16 cellular contexts compared by ENCODE assay signal in genomic region chr7:40922316-40922670, GRCh38.
A peak's percentile ranks its signal among the peaks of the same experiment; 100 is the strongest.
DNase-seq lines count a peak whose midpoint lies in the region; ATAC-seq and TF ChIP-seq lines count a peak whose summit lies in the region.
"Had no signal": no experiment of that assay in that cellular context is flagged by ENCODE, and none has a peak within 500 bp of the region (broad histone marks: within the 10 kb centered on the region; RNA-seq: fewer than 3 reads in every experiment).

No MANE protein-coding gene starts in this region.

- TF ChIP-seq CTCF in PC-9 (conservative IDR thresholded peaks at IDR 0.05) (no peak), epithelial cell of proximal tubule (conservative IDR thresholded peaks at IDR 0.05; ENCODE audit: low read depth, low read length) (no peak), mucosa of descending colon (IDR thresholded peaks at IDR 0.05) (no peak)

- peak overlapping the region; percentile 28; the same call in 1 of the 2 replicates for H2AFZ ChIP-seq in PC-9

- no peaks in the 10 kb centered on the region for H3K36me3 ChIP-seq in PC-9 (ENCODE audit: low read depth)
- H3K36me3 ChIP-seq in mucosa of descending colon (ENCODE audit: low read depth), result no peaks in the 10 kb centered on the region
- H3K36me3 ChIP-seq: cardiac muscle cell had no signal

- intact Hi-C loops in PC-9 (cut with micrococcal nuclease; ENCODE audit: unreplicated experiment) (loop anchor here (1.0 to 2.0 kb wide), 6 partner anchors 55 to 779 kb away; no protein-coding TSS in a partner anchor), mucosa of descending colon (cut with DNase I, micrococcal nuclease) (no loop called here)

- POLR2A ChIA-PET in PC-9 (lab: Charles Lee; ENCODE audit: unreplicated experiment), result interaction anchor here (0.5 to 1.1 kb wide), 11 partner anchors 22 to 797 kb away, joined by 3 to 15 read pairs (median 4); no protein-coding TSS in a partner anchor

- ATAC-seq in mucosa of descending colon (peak; percentile 44), GM21825 (IDR thresholded peaks at IDR 0.05; ENCODE audit: unreplicated experiment) (no peak)
- ATAC-seq: psoas muscle had no signal

- H4K20me1 ChIP-seq in PC-9 (ENCODE audit: insufficient read depth), result no peaks in the 10 kb centered on the region

- peaks cover 42% of the 10 kb centered on the region for H3F3A ChIP-seq in PC-9 (ENCODE audit: insufficient read depth, low read depth)

- 0 out of 2 replicates have a peak overlapping the region, but pooled peaks have one; percentile 6 for H3K4me3 ChIP-seq in PC-9
- no peak overlapping the region for H3K4me3 ChIP-seq in epithelial cell of proximal tubule (ENCODE audit: low read depth, low read length)
- H3K4me3 ChIP-seq in mucosa of descending colon, result no peak overlapping the region
- H3K4me3 ChIP-seq: cardiac muscle cell, psoas muscle had no signal

- no peaks in the 10 kb centered on the region for H3K27me3 ChIP-seq in PC-9 (ENCODE audit: insufficient read depth, low read depth)
- H3K27me3 ChIP-seq: cardiac muscle cell had no signal

- H3K9me3 ChIP-seq in PC-9 (ENCODE audit: insufficient read depth, low read depth) (peaks cover 14% of the 10 kb centered on the region), mucosa of descending colon (no peaks in the 10 kb centered on the region)
- H3K9me3 ChIP-seq: psoas muscle had no signal

- H3K79me2 ChIP-seq in PC-9 (ENCODE audit: low read depth), result no peaks in the 10 kb centered on the region

- H3K27ac ChIP-seq in PC-9, result peak overlapping the region; percentile 86
- H3K27ac ChIP-seq: cardiac muscle cell, psoas muscle had no signal

- H3K4me1 ChIP-seq in PC-9 (replicated peaks; ENCODE audit: insufficient read depth) (peaks cover 53% of the 10 kb centered on the region), mucosa of descending colon (ENCODE audit: low read depth) (no peaks in the 10 kb centered on the region)
- H3K4me1 ChIP-seq: psoas muscle had no signal

- peak; percentile 92 for DNase-seq in Caki2 (ENCODE audit: low read depth)
- peak; percentile 78 to 99 for DNase-seq in PC-9
- peak; percentile 98 for DNase-seq in epithelial cell of proximal tubule (ENCODE audit: low read depth)
- DNase-seq in mucosa of descending colon, result no peak
- no peak for DNase-seq in iPS-NIHi7 (ENCODE audit: extremely low spot score)
- no peak for DNase-seq in NCI-H2029 (lab: John Stamatoyannopoulos, UW)
- no peak for DNase-seq in hippocampal formation (lab: John Stamatoyannopoulos, UW)
- DNase-seq: activated effector memory CD4-positive, alpha-beta T cell treated with anti-CD3 and anti-CD28 coated beads, Interleukin-2, amount 50 U/mL, for 16 hours; C1 segment of cervical spinal cord; H9; NCI-H1092 treated with DMSO at 0.1 percent for 48 hours; NCI-H446; psoas muscle; stimulated activated CD4-positive, alpha-beta T cell treated with anti-CD3 and anti-CD28 coated beads, Interleukin-2, amount 100 ng/mL, for 24 hours had no signal

- in situ Hi-C loops in Caki2 (cut with HindIII; ENCODE audit: low pct_unique_long_range_greater_than_20kb, low sequenced_read_pairs), result no loop called here

- BruUV-seq in PC-9 (replicated peaks; lab: Mats Ljungman, UMichigan), result no TSS peak

- CTCF ChIA-PET in PC-9 (lab: Charles Lee), result interaction anchor here (0.8 to 1.4 kb wide), 2 partner anchors 81 to 115 kb away, joined by 5 to 12 read pairs; no protein-coding TSS in a partner anchor

- H3K4me2 ChIP-seq in PC-9, result peak overlapping the region; percentile 34

- H3K9me2 ChIP-seq in PC-9 (ENCODE audit: insufficient read depth), result no peaks in the 10 kb centered on the region

Comparison
In these comparisons a context has a peak if more than half of its experiments do, and no peak if none do; other contexts are left out.
1. DNase-seq: peak in Caki2 (single experiment), PC-9 (2 of 2) and epithelial cell of proximal tubule (single experiment); none in mucosa of descending colon (0 of 3), iPS-NIHi7 (single experiment), NCI-H2029 (single experiment) and hippocampal formation (0 of 2).